8 cellular contexts compared by ENCODE assay signal in genomic region chr14:91509878-91510170, GRCh38. TPM values are rescaled to one million over a fixed set of nuclear protein-coding genes. Genes with fewer than 3 reads are reported as not detected.
A peak's percentile ranks its signal among the peaks of the same experiment; 100 is the strongest.
DNase-seq lines count a peak whose midpoint lies in the region; ATAC-seq and TF ChIP-seq lines count a peak whose summit lies in the region.

No MANE protein-coding gene starts in this region.

- peak overlapping the region; percentile 100 for H3K4me3 Mint-ChIP-seq in activated naive CD4-positive, alpha-beta T cell treated with anti-CD3 and anti-CD28 coated beads, Interleukin-2, amount 50 U/mL, for 24 hours
- H3K4me3 Mint-ChIP-seq in progenitor cell of endocrine pancreas (ENCODE audit: low read depth) = peak overlapping the region; percentile 99

- peaks cover 11% of the 10 kb centered on the region for H3K36me3 Mint-ChIP-seq in activated naive CD4-positive, alpha-beta T cell treated with anti-CD3 and anti-CD28 coated beads, Interleukin-2, amount 50 U/mL, for 24 hours
- H3K36me3 Mint-ChIP-seq in progenitor cell of endocrine pancreas (ENCODE audit: insufficient read depth) = peaks cover 7% of the 10 kb centered on the region

- H3K9me3 ChIP-seq in SU-DHL-6 (ENCODE audit: insufficient read depth, low read length) = no peaks in the 10 kb centered on the region

- H2AFZ ChIP-seq in SU-DHL-6 (ENCODE audit: low read depth, low read length, severe bottlenecking) = peak overlapping the region; percentile 25

- H3K36me3 ChIP-seq in SU-DHL-6 (ENCODE audit: low read length) = peaks cover 25% of the 10 kb centered on the region

- intact Hi-C loops in posterior vena cava (cut with DNase I) = no loop called here

- TF ChIP-seq CTCF in SU-DHL-6 (IDR thresholded peaks at IDR 0.05; ENCODE audit: insufficient read depth, low read length, poor library complexity, severe bottlenecking) (no peak), fibroblast of villous mesenchyme (IDR thresholded peaks at IDR 0.05; ENCODE audit: insufficient read depth, low read depth, low read length) (no peak), progenitor cell of endocrine pancreas (IDR thresholded peaks at IDR 0.05; ENCODE audit: unreplicated experiment) (no peak)

- H3K9me3 Mint-ChIP-seq in activated naive CD4-positive, alpha-beta T cell treated with anti-CD3 and anti-CD28 coated beads, Interleukin-2, amount 50 U/mL, for 24 hours = no peaks in the 10 kb centered on the region
- no peaks in the 10 kb centered on the region for H3K9me3 Mint-ChIP-seq in progenitor cell of endocrine pancreas (ENCODE audit: low read depth)

- H3K27me3 ChIP-seq in SU-DHL-6 (ENCODE audit: low read length) = no peaks in the 10 kb centered on the region

- H3K27ac ChIP-seq in SU-DHL-6 (ENCODE audit: low read depth, low read length) = peak overlapping the region; percentile 93

- H3K9me2 ChIP-seq in SU-DHL-6 (replicated peaks; ENCODE audit: insufficient read depth, low read length) = no peaks in the 10 kb centered on the region

- no peak for DNase-seq in activated naive CD4-positive, alpha-beta T cell (lab: John Stamatoyannopoulos, UW)
- no peak for DNase-seq in fibroblast of villous mesenchyme (ENCODE audit: low read depth)
- DNase-seq in progenitor cell of endocrine pancreas (ENCODE audit: low spot score, unreplicated experiment) = no peak
- DNase-seq in posterior vena cava (ENCODE audit: low spot score) = no peak
- no peak for DNase-seq in HPDE6-E6E7 (ENCODE audit: extremely low spot score)

- H3F3A ChIP-seq in SU-DHL-6 (ENCODE audit: insufficient read depth) = no peaks in the 10 kb centered on the region

- ATAC-seq in HG03039 (IDR thresholded peaks at IDR 0.05; ENCODE audit: unreplicated experiment) = peak; percentile 23

- H4K20me1 ChIP-seq in SU-DHL-6 (ENCODE audit: low read depth, low read length) = peaks cover 27% of the 10 kb centered on the region; the same call in 1 of the 2 replicates

- H3K27me3 Mint-ChIP-seq in activated naive CD4-positive, alpha-beta T cell treated with anti-CD3 and anti-CD28 coated beads, Interleukin-2, amount 50 U/mL, for 24 hours = no peaks in the 10 kb centered on the region
- H3K27me3 Mint-ChIP-seq in progenitor cell of endocrine pancreas = no peaks in the 10 kb centered on the region

- H3K4me2 ChIP-seq in SU-DHL-6 (ENCODE audit: low read depth, low read length, poor library complexity, severe bottlenecking) = peak overlapping the region; percentile 97

- H3K79me2 ChIP-seq in SU-DHL-6 (ENCODE audit: insufficient read depth, low read length) = peaks cover 50% of the 10 kb centered on the region

- peak overlapping the region; percentile 72 for H3K4me3 ChIP-seq in SU-DHL-6 (ENCODE audit: insufficient read depth, low read length, poor library complexity, severe bottlenecking)
- H3K4me3 ChIP-seq in fibroblast of villous mesenchyme (ENCODE audit: low read depth, low read length) = peak overlapping the region; percentile 95

- H3K9ac ChIP-seq in SU-DHL-6 (ENCODE audit: low read length) = peak overlapping the region; percentile 88

- H3K4me1 Mint-ChIP-seq in activated naive CD4-positive, alpha-beta T cell treated with anti-CD3 and anti-CD28 coated beads, Interleukin-2, amount 50 U/mL, for 24 hours = peaks cover 27% of the 10 kb centered on the region
- peaks cover 14% of the 10 kb centered on the region for H3K4me1 Mint-ChIP-seq in progenitor cell of endocrine pancreas (ENCODE audit: low read depth)

- peak overlapping the region; percentile 100 for H3K27ac Mint-ChIP-seq in activated naive CD4-positive, alpha-beta T cell treated with anti-CD3 and anti-CD28 coated beads, Interleukin-2, amount 50 U/mL, for 24 hours
- H3K27ac Mint-ChIP-seq in progenitor cell of endocrine pancreas = peak overlapping the region; percentile 100

RNA-seq across cellular contexts. Expression of gene PPP4R3A, which starts 0.3 kb away (rescaled TPM):
- total RNA-seq in fibroblast of villous mesenchyme (43.5 and 65.2 TPM in 2 replicates), progenitor cell of endocrine pancreas (119 and 120 TPM in 2 replicates), posterior vena cava (10 to 100 TPM; 60.2 to 62.9 TPM)
